1 cellular context compared by ENCODE assay signal in the genomic region with DNA sequence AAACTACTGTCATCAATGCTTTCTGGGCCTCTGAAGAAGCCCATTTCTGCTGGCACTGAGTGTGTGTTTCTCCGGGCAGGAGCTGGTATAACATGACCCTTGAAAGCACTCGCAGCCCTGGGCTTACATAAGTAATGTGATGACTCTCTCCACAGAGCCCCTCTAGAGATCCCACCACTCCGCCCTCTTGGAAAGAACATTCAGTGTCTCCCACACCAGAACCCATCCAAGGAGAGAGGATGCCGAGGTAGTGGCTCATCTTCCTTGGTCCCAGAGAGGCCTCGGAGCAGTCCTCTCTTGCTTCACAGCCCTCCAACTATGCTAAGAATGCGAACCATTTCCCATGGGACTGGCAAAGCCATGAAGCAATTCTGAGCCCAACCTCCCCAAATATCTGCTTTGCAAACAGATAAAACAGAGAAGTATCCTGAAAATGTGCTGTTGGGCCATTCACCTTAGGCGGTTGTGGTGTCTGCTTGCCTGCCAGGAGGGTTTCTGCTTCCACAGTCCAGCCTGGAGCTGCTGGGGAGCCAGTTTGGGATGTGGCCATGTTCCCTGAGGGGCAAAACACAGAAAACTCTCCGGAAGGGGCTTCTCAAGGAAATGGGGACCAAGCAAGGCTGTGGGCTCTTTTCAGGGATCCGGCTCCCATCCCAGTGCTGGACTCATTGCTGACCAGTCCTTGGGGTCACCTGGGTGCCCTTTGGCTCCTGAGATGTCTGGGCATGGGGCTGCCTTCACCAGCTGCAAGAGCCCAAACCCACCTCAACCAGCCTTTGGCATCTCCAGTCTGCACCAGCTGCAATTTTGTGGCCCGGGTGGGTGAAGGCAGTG.
TF ChIP-seq lines count a peak whose summit lies in the region.

No MANE protein-coding gene starts in this region.

TF ChIP-seq in HepG2, 621 proteins besides CTCF, POLR2A, EP300 and RAD21 (continued from another document):
- TF ChIP-seq ZNF749 (CRISPR knock-in tag; IDR thresholded peaks at IDR 0.05; ENCODE audit: borderline replicate concordance) = no peak
- TF ChIP-seq, protein P1, sequence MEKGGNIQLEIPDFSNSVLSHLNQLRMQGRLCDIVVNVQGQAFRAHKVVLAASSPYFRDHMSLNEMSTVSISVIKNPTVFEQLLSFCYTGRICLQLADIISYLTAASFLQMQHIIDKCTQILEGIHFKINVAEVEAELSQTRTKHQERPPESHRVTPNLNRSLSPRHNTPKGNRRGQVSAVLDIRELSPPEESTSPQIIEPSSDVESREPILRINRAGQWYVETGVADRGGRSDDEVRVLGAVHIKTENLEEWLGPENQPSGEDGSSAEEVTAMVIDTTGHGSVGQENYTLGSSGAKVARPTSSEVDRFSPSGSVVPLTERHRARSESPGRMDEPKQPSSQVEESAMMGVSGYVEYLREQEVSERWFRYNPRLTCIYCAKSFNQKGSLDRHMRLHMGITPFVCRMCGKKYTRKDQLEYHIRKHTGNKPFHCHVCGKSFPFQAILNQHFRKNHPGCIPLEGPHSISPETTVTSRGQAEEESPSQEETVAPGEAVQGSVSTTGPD (CRISPR knock-in tag; IDR thresholded peaks at IDR 0.05) = peak; percentile 90
- TF ChIP-seq ZSCAN29 (CRISPR knock-in tag; conservative IDR thresholded peaks at IDR 0.05) = 0 out of 2 replicates have a peak, but pooled peaks have one; percentile 38
- 0 out of 2 replicates have a peak, but pooled peaks have one; percentile 47 for TF ChIP-seq CBFB (CRISPR knock-in tag; IDR thresholded peaks at IDR 0.05)
- TF ChIP-seq, protein P2, sequence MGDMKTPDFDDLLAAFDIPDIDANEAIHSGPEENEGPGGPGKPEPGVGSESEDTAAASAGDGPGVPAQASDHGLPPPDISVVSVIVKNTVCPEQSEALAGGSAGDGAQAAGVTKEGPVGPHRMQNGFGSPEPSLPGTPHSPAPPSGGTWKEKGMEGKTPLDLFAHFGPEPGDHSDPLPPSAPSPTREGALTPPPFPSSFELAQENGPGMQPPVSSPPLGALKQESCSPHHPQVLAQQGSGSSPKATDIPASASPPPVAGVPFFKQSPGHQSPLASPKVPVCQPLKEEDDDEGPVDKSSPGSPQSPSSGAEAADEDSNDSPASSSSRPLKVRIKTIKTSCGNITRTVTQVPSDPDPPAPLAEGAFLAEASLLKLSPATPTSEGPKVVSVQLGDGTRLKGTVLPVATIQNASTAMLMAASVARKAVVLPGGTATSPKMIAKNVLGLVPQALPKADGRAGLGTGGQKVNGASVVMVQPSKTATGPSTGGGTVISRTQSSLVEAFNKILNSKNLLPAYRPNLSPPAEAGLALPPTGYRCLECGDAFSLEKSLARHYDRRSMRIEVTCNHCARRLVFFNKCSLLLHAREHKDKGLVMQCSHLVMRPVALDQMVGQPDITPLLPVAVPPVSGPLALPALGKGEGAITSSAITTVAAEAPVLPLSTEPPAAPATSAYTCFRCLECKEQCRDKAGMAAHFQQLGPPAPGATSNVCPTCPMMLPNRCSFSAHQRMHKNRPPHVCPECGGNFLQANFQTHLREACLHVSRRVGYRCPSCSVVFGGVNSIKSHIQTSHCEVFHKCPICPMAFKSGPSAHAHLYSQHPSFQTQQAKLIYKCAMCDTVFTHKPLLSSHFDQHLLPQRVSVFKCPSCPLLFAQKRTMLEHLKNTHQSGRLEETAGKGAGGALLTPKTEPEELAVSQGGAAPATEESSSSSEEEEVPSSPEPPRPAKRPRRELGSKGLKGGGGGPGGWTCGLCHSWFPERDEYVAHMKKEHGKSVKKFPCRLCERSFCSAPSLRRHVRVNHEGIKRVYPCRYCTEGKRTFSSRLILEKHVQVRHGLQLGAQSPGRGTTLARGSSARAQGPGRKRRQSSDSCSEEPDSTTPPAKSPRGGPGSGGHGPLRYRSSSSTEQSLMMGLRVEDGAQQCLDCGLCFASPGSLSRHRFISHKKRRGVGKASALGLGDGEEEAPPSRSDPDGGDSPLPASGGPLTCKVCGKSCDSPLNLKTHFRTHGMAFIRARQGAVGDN (CRISPR knock-in tag; IDR thresholded peaks at IDR 0.05) = peak; percentile 30; the same call in 1 of the 2 replicates
- TF ChIP-seq ZSCAN9 (CRISPR knock-in tag; IDR thresholded peaks at IDR 0.05; ENCODE audit: borderline replicate concordance) = peak; percentile 31; the same call in 1 of the 2 replicates
- TF ChIP-seq FOSL2 (CRISPR knock-in tag; IDR thresholded peaks at IDR 0.05) = peak; percentile 67
